In genomic region chr5:14870347-14871083, GRCh38 we compare ENCODE assay signal across 8 cellular contexts. TPM values are rescaled to one million over a fixed set of nuclear protein-coding genes. Genes with fewer than 3 reads are reported as not detected.
DNase-seq lines count a peak whose midpoint lies in the region; ATAC-seq and TF ChIP-seq lines count a peak whose summit lies in the region.

No MANE protein-coding gene starts in this region.

- peaks cover 27% of the 10 kb centered on the region for H3K27me3 Mint-ChIP-seq in GM23338 (ENCODE audit: insufficient read depth, low read depth, poor library complexity)
- H3K27me3 Mint-ChIP-seq in brain, result peaks cover 18% of the 10 kb centered on the region

- H3K4me2 ChIP-seq in GM23338, result peak overlapping the region; percentile 90

- H3K79me2 ChIP-seq in GM23338 (replicated peaks; ENCODE audit: insufficient read depth), result no peaks in the 10 kb centered on the region; the same call in none of the 2 replicates

- H2AFZ ChIP-seq in GM23338, result peak overlapping the region; percentile 91; the same call in 1 of the 2 replicates

- ATAC-seq in GM23338 (peak; percentile 6; the same call in 1 of the 3 replicates), GM21367 (IDR thresholded peaks at IDR 0.05; ENCODE audit: unreplicated experiment) (no peak)

- peaks cover 12% of the 10 kb centered on the region; the same call in 1 of the 2 replicates for H3K4me1 ChIP-seq in GM23338 (ENCODE audit: insufficient read depth)

- peak overlapping the region; percentile 80 for H3K4me3 Mint-ChIP-seq in GM23338
- H3K4me3 Mint-ChIP-seq in brain, result peak overlapping the region; percentile 91 to 97 (median 94)

- no peak for DNase-seq in AG04450 (ENCODE audit: low read depth, low spot score)
- DNase-seq in GM23338 (ENCODE audit: low spot score), result peak; percentile 33
- peak; percentile 75 for DNase-seq in SW480 (ENCODE audit: low spot score)
- DNase-seq in left kidney (ENCODE audit: low read depth, low spot score), result peak; percentile 25
- DNase-seq in stimulated activated CD4-positive, alpha-beta T cell treated with anti-CD3 and anti-CD28 coated beads, Interleukin-2, amount 100 ng/mL, for 48 hours, result peak; percentile 18 to 49
- no peak for DNase-seq in ureter (ENCODE audit: low spot score)

- TF ChIP-seq CTCF in AG04450 (IDR thresholded peaks at IDR 0.05; ENCODE audit: low read depth, low read length) (no peak), GM23338 (conservative IDR thresholded peaks at IDR 0.05; ENCODE audit: low read depth in 2 of 2) (peak in 1 of 2 experiments; percentile 28; a peak in 2 of 4 replicates), brain (conservative IDR thresholded peaks at IDR 0.05) (no peak)

- H4K20me1 ChIP-seq in GM23338 (replicated peaks; ENCODE audit: insufficient read depth), result peaks cover 7% of the 10 kb centered on the region; the same call in 1 of the 2 replicates

- H3K4me1 Mint-ChIP-seq in GM23338 (peaks cover 13% of the 10 kb centered on the region), brain (peaks cover 25% of the 10 kb centered on the region)

- CTCF ChIA-PET in AG04450 (lab: Charles Lee), result interaction anchor here (1.0 to 3.2 kb wide), 5 partner anchors 10 to 143 kb away, joined by 7 to 18 read pairs (median 12); no protein-coding TSS in a partner anchor

- H3K9me3 ChIP-seq in AG04450 (ENCODE audit: control insufficient read depth, insufficient read depth, low read length), result no peaks in the 10 kb centered on the region; the same call in 1 of the 2 replicates

- H3K27ac Mint-ChIP-seq in GM23338 (no peak overlapping the region), brain (peak overlapping the region; percentile 49 to 95 (median 86))

- no peaks in the 10 kb centered on the region for H3K36me3 Mint-ChIP-seq in GM23338 (ENCODE audit: low read depth)
- no peaks in the 10 kb centered on the region for H3K36me3 Mint-ChIP-seq in brain

- POLR2A ChIA-PET in AG04450 (lab: Yijun Ruan, JAX), result interaction anchor here (0.7 to 1.3 kb wide), 3 partner anchors 10 to 207 kb away, joined by 5 to 11 read pairs (median 9); no protein-coding TSS in a partner anchor

- H3F3A ChIP-seq in GM23338 (replicated peaks; ENCODE audit: low read depth), result no peaks in the 10 kb centered on the region

- no peak overlapping the region for H3K27ac ChIP-seq in AG04450 (ENCODE audit: low read depth, low read length)
- H3K27ac ChIP-seq in GM23338 (ENCODE audit: low read depth), result no peak overlapping the region

- no peaks in the 10 kb centered on the region for H3K36me3 ChIP-seq in GM23338 (ENCODE audit: insufficient read depth)

- H3K27me3 ChIP-seq in AG04450 (ENCODE audit: control insufficient read depth, insufficient read depth, low read length) (no peaks in the 10 kb centered on the region), GM23338 (ENCODE audit: insufficient read depth) (peaks cover 48% of the 10 kb centered on the region)

- peak overlapping the region; percentile 79 for H3K4me3 ChIP-seq in AG04450 (ENCODE audit: low read depth, low read length)
- H3K4me3 ChIP-seq in GM23338, result peak overlapping the region; percentile 57

- no peaks in the 10 kb centered on the region for H3K9me2 ChIP-seq in GM23338 (ENCODE audit: insufficient read depth)

- no peaks in the 10 kb centered on the region for H3K9me3 Mint-ChIP-seq in GM23338
- H3K9me3 Mint-ChIP-seq in brain, result no peaks in the 10 kb centered on the region

TF ChIP-seq in GM23338, 12 proteins besides CTCF, POLR2A, EP300 and RAD21 (continues in another document):
- TF ChIP-seq JUNB (IDR thresholded peaks at IDR 0.05; ENCODE audit: unreplicated experiment) (no peak), CREB1 (CRISPR knock-in tag; IDR thresholded peaks at IDR 0.05; ENCODE audit: low read depth) (no peak), NANOG (IDR thresholded peaks at IDR 0.05; ENCODE audit: borderline replicate concordance) (no peak), STAT1 (IDR thresholded peaks at IDR 0.05; ENCODE audit: unreplicated experiment) (no peak), EZH2phosphoT487 (IDR thresholded peaks at IDR 0.05; ENCODE audit: unreplicated experiment) (no peak), REST (IDR thresholded peaks at IDR 0.05; ENCODE audit: unreplicated experiment) (no peak), ETS1 (IDR thresholded peaks at IDR 0.05) (no peak), ZNF114 (CRISPR knock-in tag; IDR thresholded peaks at IDR 0.05) (no peak), EZH2 (IDR thresholded peaks at IDR 0.05; ENCODE audit: low read depth, unreplicated experiment) (no peak), POLR2AphosphoS5 (IDR thresholded peaks at IDR 0.05; ENCODE audit: low read depth) (no peak), ZNF331 (CRISPR knock-in tag; IDR thresholded peaks at IDR 0.05; ENCODE audit: low read depth) (no peak)

RNA-seq across cellular contexts. Expression of gene ANKH, which starts 1.1 kb away (rescaled TPM):
- polyA plus RNA-seq in AG04450 (2011; rRNA removed), result 14.2 and 14.3 TPM in 2 replicates
- polyA minus RNA-seq in AG04450 (2011; rRNA and poly(A)+ RNA removed), result 24.0 and 31.3 TPM in 2 replicates
- total RNA-seq in GM23338 (2014; rRNA removed; shearing (Covaris generic)), result 3.7 and 6.1 TPM in 2 replicates
- 5.0 TPM in 2 replicates for polyA plus RNA-seq in GM23338 (2016; fragmentation: Nextera tagmentation; extraction: Ambion mirVana)
- polyA plus RNA-seq in brain (ENCODE audit: insufficient read depth, low read depth, low replicate concordance), result 118 TPM
- total RNA-seq in ureter, result 48.9 TPM

Comparison
In these comparisons a context has a peak if more than half of its experiments do, and no peak if none do; other contexts are left out.
1. DNase-seq: peak in GM23338 (single experiment), SW480 (single experiment), left kidney (single experiment) and stimulated activated CD4-positive, alpha-beta T cell treated with anti-CD3 and anti-CD28 coated beads, Interleukin-2, amount 100 ng/mL, for 48 hours (2 of 2); none in AG04450 (single experiment) and ureter (single experiment).